13 cellular contexts compared by ENCODE assay signal in the genomic region with DNA sequence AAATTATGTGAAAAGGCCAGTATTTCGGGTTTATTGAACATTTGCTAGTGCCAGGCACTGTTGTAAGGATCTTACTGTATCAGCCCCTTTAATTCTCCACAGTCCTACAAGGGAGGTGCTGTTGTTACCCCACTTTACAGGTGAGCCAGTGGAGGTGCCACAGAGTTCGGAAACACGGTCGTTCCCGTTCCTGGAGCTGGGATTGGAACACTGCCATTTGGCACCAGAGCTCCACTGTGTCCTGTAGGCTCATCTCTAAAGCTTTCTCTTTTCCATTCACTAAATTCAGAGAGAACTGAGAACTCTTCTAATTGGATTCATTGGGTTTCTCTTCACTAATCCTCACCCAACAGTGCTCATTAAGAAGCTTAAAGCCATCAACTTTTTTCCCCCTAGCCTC. TPM values are rescaled to one million over a fixed set of nuclear protein-coding genes. Genes with fewer than 3 reads are reported as not detected.
DNase-seq lines count a peak whose midpoint lies in the region; ATAC-seq and TF ChIP-seq lines count a peak whose summit lies in the region.
"Had no signal": no experiment of that assay in that cellular context is flagged by ENCODE, and none has a peak within 500 bp of the region (broad histone marks: within the 10 kb centered on the region; RNA-seq: fewer than 3 reads in every experiment).

No MANE protein-coding gene starts in this region.

- intact Hi-C loops in Right ventricle myocardium superior (cut with DNase I) (loop anchor here (10.0 kb wide), 2 partner anchors 125 to 295 kb away; no protein-coding TSS in a partner anchor), Right ventricle myocardium inferior (cut with DNase I) (loop anchor here (10.0 kb wide), 1 partner anchor 125 kb away; no protein-coding TSS in a partner anchor), vagina (cut with DNase I) (no loop called here)

- H3K27ac ChIP-seq in esophagus (ENCODE audit: low read depth in 2 of 2, low read length in 1 of 2) (peak overlapping the region; percentile 5 to 48), neutrophil (peak overlapping the region; percentile 27), vagina (peak overlapping the region; percentile 74)

- no peak for TF ChIP-seq POLR2A in vagina (IDR thresholded peaks at IDR 0.05)

- H3K27me3 ChIP-seq in esophagus (ENCODE audit: control insufficient read depth in 1 of 2, insufficient read depth in 2 of 2, low read length in 2 of 2), result no peaks in the 10 kb centered on the region
- H3K27me3 ChIP-seq in neutrophil, result no peaks in the 10 kb centered on the region
- no peaks in the 10 kb centered on the region for H3K27me3 ChIP-seq in vagina
- H3K27me3 ChIP-seq: left lung had no signal

- peak; percentile 16 for ATAC-seq in Right ventricle myocardium superior (ENCODE audit: poor library complexity)
- no peak for ATAC-seq in Right ventricle myocardium inferior
- ATAC-seq: HCT116, left lung had no signal

- 27 to 47% methylated on average over 5 of the region's 5 CpGs for WGBS in esophagus, 2 donors

- no peak for TF ChIP-seq CTCF in neutrophil (IDR thresholded peaks at IDR 0.05)
- no peak for TF ChIP-seq CTCF in vagina (IDR thresholded peaks at IDR 0.05)

- DNase-seq in Right ventricle myocardium superior (no peak), Right ventricle myocardium inferior (ENCODE audit: missing footprints) (no peak), vagina (ENCODE audit: extremely low spot score in 2 of 2) (no peak), D341Med (ENCODE audit: low spot score) (no peak), medulla oblongata (ENCODE audit: extremely low spot score) (no peak)
- no peak for DNase-seq in activated CD4-positive, CD25-positive, alpha-beta regulatory T cell (lab: John Stamatoyannopoulos, UW)
- DNase-seq: activated CD4-positive, alpha-beta T cell treated with anti-CD3 and anti-CD28 coated beads, Interleukin-2, amount 10 ng/mL, durations not matched to agents 24 days and 14 days; left lung; NCI-H1694; T-helper 1 cell had no signal

- H3K4me3 ChIP-seq in esophagus (ENCODE audit: low read depth in 1 of 2, low read length in 2 of 2), result no peak overlapping the region
- no peak overlapping the region for H3K4me3 ChIP-seq in neutrophil (ENCODE audit: low read depth in 1 of 2, low read length in 1 of 2)
- H3K4me3 ChIP-seq in vagina, result no peak overlapping the region
- H3K4me3 ChIP-seq: left lung had no signal

- H3K9me3 ChIP-seq in esophagus (ENCODE audit: control insufficient read depth in 2 of 2, insufficient read depth in 1 of 2, low read depth in 1 of 2, low read length in 1 of 2) (no peaks in the 10 kb centered on the region), neutrophil (no peaks in the 10 kb centered on the region), vagina (no peaks in the 10 kb centered on the region)
- H3K9me3 ChIP-seq: left lung had no signal

- peaks cover 0 to 7% of the 10 kb centered on the region in 2 donors for H3K36me3 ChIP-seq in esophagus (ENCODE audit: control insufficient read depth in 2 of 2, insufficient read depth in 2 of 2, low read length in 1 of 2)
- H3K36me3 ChIP-seq in neutrophil, result no peaks in the 10 kb centered on the region
- H3K36me3 ChIP-seq in vagina, result no peaks in the 10 kb centered on the region

- H3K4me1 ChIP-seq in esophagus (ENCODE audit: control insufficient read depth in 2 of 2, insufficient read depth in 2 of 2, low read length in 1 of 2) (peaks cover 3 to 10% of the 10 kb centered on the region in 2 donors), neutrophil (ENCODE audit: control insufficient read depth in 1 of 2, insufficient read depth in 1 of 2, low read depth in 1 of 2, low read length in 1 of 2) (peaks cover 33 to 48% of the 10 kb centered on the region in 2 experiments), vagina (peaks cover 62% of the 10 kb centered on the region)

RNA-seq across cellular contexts. Expression of a gene that starts 5.6 kb away (rescaled TPM):
- total RNA-seq in Right ventricle myocardium superior (75.5 TPM), Right ventricle myocardium inferior (74.8 TPM), vagina (97.2 TPM)
- polyA plus RNA-seq in esophagus, result 10 to 100 TPM; 45.2 to 47.1 TPM
